In genomic region chr20:25247666-25248500, GRCh38 we compare ENCODE assay signal across 2 cellular contexts.
TF ChIP-seq lines count a peak whose summit lies in the region.

Gene PYGB (plus strand): TSS chr20:25248085. CDS start chr20:25248179, 94 bp downstream.

TF ChIP-seq in HCT116, 20 proteins besides CTCF, POLR2A, EP300 and RAD21:
- TF ChIP-seq, protein P1, sequence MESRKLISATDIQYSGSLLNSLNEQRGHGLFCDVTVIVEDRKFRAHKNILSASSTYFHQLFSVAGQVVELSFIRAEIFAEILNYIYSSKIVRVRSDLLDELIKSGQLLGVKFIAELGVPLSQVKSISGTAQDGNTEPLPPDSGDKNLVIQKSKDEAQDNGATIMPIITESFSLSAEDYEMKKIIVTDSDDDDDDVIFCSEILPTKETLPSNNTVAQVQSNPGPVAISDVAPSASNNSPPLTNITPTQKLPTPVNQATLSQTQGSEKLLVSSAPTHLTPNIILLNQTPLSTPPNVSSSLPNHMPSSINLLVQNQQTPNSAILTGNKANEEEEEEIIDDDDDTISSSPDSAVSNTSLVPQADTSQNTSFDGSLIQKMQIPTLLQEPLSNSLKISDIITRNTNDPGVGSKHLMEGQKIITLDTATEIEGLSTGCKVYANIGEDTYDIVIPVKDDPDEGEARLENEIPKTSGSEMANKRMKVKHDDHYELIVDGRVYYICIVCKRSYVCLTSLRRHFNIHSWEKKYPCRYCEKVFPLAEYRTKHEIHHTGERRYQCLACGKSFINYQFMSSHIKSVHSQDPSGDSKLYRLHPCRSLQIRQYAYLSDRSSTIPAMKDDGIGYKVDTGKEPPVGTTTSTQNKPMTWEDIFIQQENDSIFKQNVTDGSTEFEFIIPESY (IDR thresholded peaks at IDR 0.05; ENCODE audit: extremely low read depth, insufficient replicate concordance, low read length), result peak; percentile 22
- TF ChIP-seq YY1 (IDR thresholded peaks at IDR 0.05; ENCODE audit: extremely low read depth, insufficient replicate concordance, low read depth, low read length), result peak; percentile 27
- peak; percentile 93 for TF ChIP-seq POLR2AphosphoS5 (IDR thresholded peaks at IDR 0.05; ENCODE audit: low read depth, low read length)
- no peak for TF ChIP-seq EZH2phosphoT487 (IDR thresholded peaks at IDR 0.05; ENCODE audit: borderline replicate concordance)
- TF ChIP-seq FOSL1 (IDR thresholded peaks at IDR 0.05; ENCODE audit: low read depth), result no peak
- TF ChIP-seq, protein P2, sequence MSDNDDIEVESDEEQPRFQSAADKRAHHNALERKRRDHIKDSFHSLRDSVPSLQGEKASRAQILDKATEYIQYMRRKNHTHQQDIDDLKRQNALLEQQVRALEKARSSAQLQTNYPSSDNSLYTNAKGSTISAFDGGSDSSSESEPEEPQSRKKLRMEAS (IDR thresholded peaks at IDR 0.05), result peak; percentile 84
- peak; percentile 28; the same call in 1 of the 2 replicates for TF ChIP-seq SP1 (IDR thresholded peaks at IDR 0.05; ENCODE audit: low read depth)
- TF ChIP-seq TCF7L2 (IDR thresholded peaks at IDR 0.05; ENCODE audit: borderline replicate concordance, extremely low read depth, insufficient read depth, insufficient read length), result no peak
- TF ChIP-seq ELF1 (IDR thresholded peaks at IDR 0.05; ENCODE audit: borderline replicate concordance, low read depth), result no peak
- TF ChIP-seq SRF (IDR thresholded peaks at IDR 0.05; ENCODE audit: low read depth), result no peak
- no peak; the same call in 1 of the 2 replicates for TF ChIP-seq EGR1 (IDR thresholded peaks at IDR 0.05; ENCODE audit: low read depth)
- peak; percentile 94 for TF ChIP-seq SIN3A (IDR thresholded peaks at IDR 0.05; ENCODE audit: low read depth)
- no peak for TF ChIP-seq ZFX (IDR thresholded peaks at IDR 0.05)
- TF ChIP-seq EZH2 (IDR thresholded peaks at IDR 0.05), result no peak
- TF ChIP-seq CEBPB (IDR thresholded peaks at IDR 0.05; ENCODE audit: low read depth), result no peak
- TF ChIP-seq, protein P3, sequence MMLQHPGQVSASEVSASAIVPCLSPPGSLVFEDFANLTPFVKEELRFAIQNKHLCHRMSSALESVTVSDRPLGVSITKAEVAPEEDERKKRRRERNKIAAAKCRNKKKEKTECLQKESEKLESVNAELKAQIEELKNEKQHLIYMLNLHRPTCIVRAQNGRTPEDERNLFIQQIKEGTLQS (IDR thresholded peaks at IDR 0.05), result no peak
- TF ChIP-seq CBX3 (IDR thresholded peaks at IDR 0.05; ENCODE audit: low read depth), result no peak
- no peak for TF ChIP-seq REST (IDR thresholded peaks at IDR 0.05; ENCODE audit: low read depth)
- TF ChIP-seq ZNF274 (IDR thresholded peaks at IDR 0.05; ENCODE audit: low read depth, low read length), result no peak
- TF ChIP-seq JUND (IDR thresholded peaks at IDR 0.05), result no peak

TF ChIP-seq in SK-N-SH, 30 proteins besides CTCF, POLR2A, EP300 and RAD21 (continued from another document):
- 0 out of 2 replicates have a peak, but pooled peaks have one; percentile 24 for TF ChIP-seq REST (IDR thresholded peaks at IDR 0.05; ENCODE audit: low read depth, low read length)
- TF ChIP-seq, protein P4, sequence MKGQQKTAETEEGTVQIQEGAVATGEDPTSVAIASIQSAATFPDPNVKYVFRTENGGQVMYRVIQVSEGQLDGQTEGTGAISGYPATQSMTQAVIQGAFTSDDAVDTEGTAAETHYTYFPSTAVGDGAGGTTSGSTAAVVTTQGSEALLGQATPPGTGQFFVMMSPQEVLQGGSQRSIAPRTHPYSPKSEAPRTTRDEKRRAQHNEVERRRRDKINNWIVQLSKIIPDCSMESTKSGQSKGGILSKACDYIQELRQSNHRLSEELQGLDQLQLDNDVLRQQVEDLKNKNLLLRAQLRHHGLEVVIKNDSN (IDR thresholded peaks at IDR 0.05; ENCODE audit: borderline replicate concordance, low read depth), result no peak
- TF ChIP-seq JUND (IDR thresholded peaks at IDR 0.05), result no peak
- no peak for TF ChIP-seq FOXJ3 (CRISPR knock-in tag; IDR thresholded peaks at IDR 0.05)
- TF ChIP-seq USF2 (IDR thresholded peaks at IDR 0.05; ENCODE audit: borderline replicate concordance, low read depth, low read length), result no peak
- TF ChIP-seq TEAD4 (IDR thresholded peaks at IDR 0.05; ENCODE audit: borderline replicate concordance, insufficient read depth), result no peak
- no peak for TF ChIP-seq IRF3 (IDR thresholded peaks at IDR 0.05; ENCODE audit: low read depth, low read length)
- TF ChIP-seq RCOR1 (IDR thresholded peaks at IDR 0.05; ENCODE audit: low read length), result no peak
- TF ChIP-seq POLR2AphosphoS5 (IDR thresholded peaks at IDR 0.05; ENCODE audit: low read depth, low read length), result peak; percentile 97
- TF ChIP-seq SIN3A (IDR thresholded peaks at IDR 0.05; ENCODE audit: borderline replicate concordance, low read depth, low read length), result peak; percentile 67; the same call in 1 of the 2 replicates
- 0 out of 2 replicates have a peak, but pooled peaks have one; percentile 23 for TF ChIP-seq YY1 (IDR thresholded peaks at IDR 0.05; ENCODE audit: low read depth)
- no peak for TF ChIP-seq MEF2A (IDR thresholded peaks at IDR 0.05; ENCODE audit: borderline replicate concordance, low read depth)
- TF ChIP-seq, protein P1 (IDR thresholded peaks at IDR 0.05; ENCODE audit: borderline replicate concordance, low read depth), result no peak
- TF ChIP-seq RFX5 (IDR thresholded peaks at IDR 0.05; ENCODE audit: low read length), result no peak
- TF ChIP-seq, protein P2 (IDR thresholded peaks at IDR 0.05; ENCODE audit: low read depth), result peak; percentile 84
- peak; percentile 43 for TF ChIP-seq GABPA (IDR thresholded peaks at IDR 0.05; ENCODE audit: low read depth)
- no peak for TF ChIP-seq RXRA (IDR thresholded peaks at IDR 0.05; ENCODE audit: borderline replicate concordance, low read depth)
- TF ChIP-seq, protein P5, sequence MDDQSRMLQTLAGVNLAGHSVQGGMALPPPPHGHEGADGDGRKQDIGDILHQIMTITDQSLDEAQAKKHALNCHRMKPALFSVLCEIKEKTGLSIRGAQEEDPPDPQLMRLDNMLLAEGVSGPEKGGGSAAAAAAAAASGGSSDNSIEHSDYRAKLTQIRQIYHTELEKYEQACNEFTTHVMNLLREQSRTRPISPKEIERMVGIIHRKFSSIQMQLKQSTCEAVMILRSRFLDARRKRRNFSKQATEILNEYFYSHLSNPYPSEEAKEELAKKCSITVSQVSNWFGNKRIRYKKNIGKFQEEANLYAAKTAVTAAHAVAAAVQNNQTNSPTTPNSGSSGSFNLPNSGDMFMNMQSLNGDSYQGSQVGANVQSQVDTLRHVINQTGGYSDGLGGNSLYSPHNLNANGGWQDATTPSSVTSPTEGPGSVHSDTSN (IDR thresholded peaks at IDR 0.05), result peak; percentile 59
- 0 out of 2 replicates have a peak, but pooled peaks have one; percentile 7 for TF ChIP-seq SMC3 (IDR thresholded peaks at IDR 0.05; ENCODE audit: low read depth, low read length)
- no peak for TF ChIP-seq GATA2 (CRISPR knock-in tag; IDR thresholded peaks at IDR 0.05)
